In genomic region chr1:17616731-17617279, GRCh38 we compare ENCODE assay signal across 2 cellular contexts.
TF ChIP-seq lines count a peak whose summit lies in the region.

No MANE protein-coding gene starts in this region.

TF ChIP-seq in HEK293, 187 proteins besides CTCF, POLR2A, EP300 and RAD21 (continued from another document):
- TF ChIP-seq ZNF639 (tag by site-specific recombination; IDR thresholded peaks at IDR 0.05) (no peak), PRDM10 (tag by site-specific recombination; IDR thresholded peaks at IDR 0.05) (no peak), ZNF664 (tag by site-specific recombination; IDR thresholded peaks at IDR 0.05) (peak; percentile 74; the same call in 1 of the 2 replicates), PRDM4 (tag by site-specific recombination; IDR thresholded peaks at IDR 0.05) (no peak)

TF ChIP-seq in SK-N-SH, 30 proteins besides CTCF, POLR2A, EP300 and RAD21 (continued from another document):
- no peak for TF ChIP-seq PBX3 (IDR thresholded peaks at IDR 0.05)
- no peak for TF ChIP-seq MXI1 (IDR thresholded peaks at IDR 0.05; ENCODE audit: low read depth, low read length)
- no peak for TF ChIP-seq FOXM1 (IDR thresholded peaks at IDR 0.05; ENCODE audit: low read depth)
- TF ChIP-seq NFIC (IDR thresholded peaks at IDR 0.05; ENCODE audit: borderline replicate concordance) = no peak
- TF ChIP-seq FOSL2 (IDR thresholded peaks at IDR 0.05; ENCODE audit: borderline replicate concordance, low read depth) = no peak
- TF ChIP-seq RXRA (IDR thresholded peaks at IDR 0.05; ENCODE audit: borderline replicate concordance, low read depth) = no peak
- no peak for TF ChIP-seq SIN3A (IDR thresholded peaks at IDR 0.05; ENCODE audit: borderline replicate concordance, low read depth, low read length)
- no peak for TF ChIP-seq TEAD4 (IDR thresholded peaks at IDR 0.05; ENCODE audit: borderline replicate concordance, insufficient read depth)
- no peak for TF ChIP-seq MAX (IDR thresholded peaks at IDR 0.05; ENCODE audit: low read depth)
- no peak for TF ChIP-seq YY1 (IDR thresholded peaks at IDR 0.05; ENCODE audit: low read depth)
- no peak for TF ChIP-seq IRF3 (IDR thresholded peaks at IDR 0.05; ENCODE audit: low read depth, low read length)
